29 cellular contexts compared by ENCODE assay signal in the genomic region with DNA sequence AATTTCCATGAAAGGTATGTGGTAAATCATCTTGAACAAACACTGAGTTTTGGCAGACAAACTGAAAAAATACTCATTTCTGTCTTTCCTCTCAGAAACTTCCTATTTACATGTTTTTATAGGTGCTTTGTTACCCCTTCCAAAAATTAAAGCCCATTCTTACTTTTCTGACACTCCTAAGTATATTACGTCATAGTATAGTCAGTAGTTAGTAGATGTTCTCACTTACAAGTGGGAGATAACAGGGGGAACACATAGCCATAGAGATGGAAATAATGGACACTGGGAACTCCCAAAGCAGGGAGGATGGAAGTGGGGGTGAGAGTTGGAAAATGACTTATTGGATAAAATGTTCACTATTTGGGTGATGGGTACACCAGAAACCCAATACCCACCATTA. TPM values are rescaled to one million over a fixed set of nuclear protein-coding genes. Genes with fewer than 3 reads are reported as not detected.
"Had no signal": no experiment of that assay in that cellular context is flagged by ENCODE, and none has a peak within 500 bp of the region (broad histone marks: within the 10 kb centered on the region; RNA-seq: fewer than 3 reads in every experiment).

No MANE protein-coding gene starts in this region.

- H3K27me3 Mint-ChIP-seq: activated CD4-positive, alpha-beta memory T cell treated with anti-CD3 and anti-CD28 coated beads for 36 hours; activated naive CD4-positive, alpha-beta T cell treated with anti-CD3 and anti-CD28 coated beads, Interleukin-2, amount 10 ng/mL, durations not matched to agents 7 days and 5 days had no signal

- H3K27ac Mint-ChIP-seq: activated CD4-positive, alpha-beta memory T cell treated with anti-CD3 and anti-CD28 coated beads for 36 hours; activated naive CD4-positive, alpha-beta T cell treated with anti-CD3 and anti-CD28 coated beads, Interleukin-2, amount 10 ng/mL, durations not matched to agents 7 days and 5 days had no signal

- H3K27ac ChIP-seq: adrenal gland, body of pancreas, colonic mucosa, dorsolateral prefrontal cortex, gastrocnemius medialis, left ventricle myocardium inferior, pancreas, prostate gland, thoracic aorta, VCaP had no signal

- H3K27me3 ChIP-seq: adrenal gland, body of pancreas, colonic mucosa, gastrocnemius medialis, pancreas had no signal

- ATAC-seq: activated T-cell treated with anti-CD3 and anti-CD28 coated beads, Interleukin-2, amount 50 U/mL, for 72 hours; body of pancreas; gastrocnemius medialis; pancreas had no signal

- H3K9me3 ChIP-seq: adrenal gland, body of pancreas, colonic mucosa, gastrocnemius medialis, left ventricle myocardium inferior, pancreas, prostate gland, thoracic aorta had no signal

- H3K4me3 Mint-ChIP-seq: activated CD4-positive, alpha-beta memory T cell treated with anti-CD3 and anti-CD28 coated beads for 36 hours; activated naive CD4-positive, alpha-beta T cell treated with anti-CD3 and anti-CD28 coated beads, Interleukin-2, amount 10 ng/mL, durations not matched to agents 7 days and 5 days had no signal

- H3K9me3 Mint-ChIP-seq: activated CD4-positive, alpha-beta memory T cell treated with anti-CD3 and anti-CD28 coated beads for 36 hours; activated naive CD4-positive, alpha-beta T cell treated with anti-CD3 and anti-CD28 coated beads, Interleukin-2, amount 10 ng/mL, durations not matched to agents 7 days and 5 days; activated T-cell treated with anti-CD3 and anti-CD28 coated beads, Interleukin-2, amount 50 U/mL, for 72 hours had no signal

- DNase-seq: activated CD4-positive, alpha-beta memory T cell treated with anti-CD3 and anti-CD28 coated beads for 36 hours; activated CD4-positive, alpha-beta T cell treated with anti-CD3 and anti-CD28 coated beads for 48 hours; activated effector memory CD4-positive, alpha-beta T cell treated with Interleukin-2 at 50 U/mL for 16 hours; activated naive CD4-positive, alpha-beta T cell treated with anti-CD3 and anti-CD28 coated beads, Interleukin-2, amount 10 ng/mL, durations not matched to agents 7 days and 5 days; activated T-cell treated with anti-CD3 and anti-CD28 coated beads, Interleukin-2, amount 50 U/mL, for 72 hours; adrenal gland; aorta; body of pancreas; cerebellar nuclear complex; colonic mucosa; dorsolateral prefrontal cortex; effector memory CD4-positive, alpha-beta T cell; erythroblast; gastrocnemius medialis; glutamatergic neuron; islet precursor cell; left ventricle myocardium inferior; mesendoderm; nucleus accumbens; pancreas; stimulated activated CD4-positive, alpha-beta T cell treated with anti-CD3 and anti-CD28 coated beads, Interleukin-15, amount 100 ng/mL, for 24 hours; stimulated activated CD4-positive, alpha-beta T cell treated with anti-CD3 and anti-CD28 coated beads, Interleukin-2, amount 100 ng/mL, for 24 hours; stimulated activated naive CD4-positive, alpha-beta T cell treated with Interleukin-2 at 50 U/mL for 16 hours; T-helper 9 cell; trophoblast cell had no signal

RNA-seq across cellular contexts. Expression of a gene that starts 28.8 kb away (rescaled TPM):
- polyA plus RNA-seq: neural cell had no signal
